In the genomic region with DNA sequence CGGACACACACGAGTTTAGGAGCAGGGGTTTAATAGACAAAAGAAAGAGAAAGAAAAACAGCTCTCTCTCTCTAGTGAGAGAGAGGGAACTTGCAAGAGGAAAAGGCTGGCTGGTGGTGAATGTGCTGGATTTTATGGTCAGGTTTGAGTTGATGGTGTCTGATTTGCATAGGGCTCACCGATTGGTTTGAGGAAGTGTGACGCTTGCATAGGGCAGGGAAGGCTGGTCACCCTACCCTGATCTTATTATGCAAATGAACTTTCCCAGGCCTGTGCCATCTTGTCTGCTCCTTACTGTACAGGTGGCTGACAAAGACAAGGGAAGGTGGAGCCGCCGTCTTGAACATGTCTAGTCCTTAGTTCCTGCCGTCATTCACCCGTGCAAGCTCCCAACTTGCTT, we compare ENCODE assay signal across 11 cellular contexts.
DNase-seq lines count a peak whose midpoint lies in the region; ATAC-seq and TF ChIP-seq lines count a peak whose summit lies in the region.
"Had no signal": no experiment of that assay in that cellular context is flagged by ENCODE, and none has a peak within 500 bp of the region (broad histone marks: within the 10 kb centered on the region; RNA-seq: fewer than 3 reads in every experiment).

No MANE protein-coding gene starts in this region.

- POLR2A ChIA-PET in RWPE1 (lab: Yijun Ruan, JAX; ENCODE audit: low non-redundant PET) = no interaction called here

- H3K9ac ChIP-seq in iPS-15b (ENCODE audit: low read depth, low read length) = peak overlapping the region; percentile 12

- H3K4me1 ChIP-seq in iPS-15b (ENCODE audit: control insufficient read depth, insufficient read depth, low read length) (no peaks in the 10 kb centered on the region), stomach (no peaks in the 10 kb centered on the region)
- H3K4me1 ChIP-seq: esophagus muscularis mucosa, upper lobe of left lung had no signal

- H3K9me3 ChIP-seq in iPS-15b (ENCODE audit: control insufficient read depth, insufficient read depth, low read length) = no peaks in the 10 kb centered on the region
- H3K9me3 ChIP-seq in stomach = no peaks in the 10 kb centered on the region
- H3K9me3 ChIP-seq: esophagus muscularis mucosa, upper lobe of left lung had no signal

- CTCF ChIA-PET in RWPE1 (lab: Yijun Ruan, JAX) = no interaction called here

- TF ChIP-seq EP300 in stomach (IDR thresholded peaks at IDR 0.05) = no peak

- TF ChIP-seq CTCF in RWPE1 (conservative IDR thresholded peaks at IDR 0.05; ENCODE audit: low read depth) (no peak), stomach (IDR thresholded peaks at IDR 0.05) (no peak)

- intact Hi-C loops in stomach (cut with DNase I; ENCODE audit: low total_unique reads) = no loop called here

- TF ChIP-seq POLR2A in stomach (IDR thresholded peaks at IDR 0.05) = no peak

- no peak for ATAC-seq in HG03108 (IDR thresholded peaks at IDR 0.05; ENCODE audit: unreplicated experiment)

- H3K36me3 ChIP-seq in iPS-15b (ENCODE audit: control insufficient read depth, insufficient read depth, low read length) (no peaks in the 10 kb centered on the region), stomach (no peaks in the 10 kb centered on the region)
- H3K36me3 ChIP-seq: esophagus muscularis mucosa, upper lobe of left lung had no signal

- no peaks in the 10 kb centered on the region for H3K27me3 ChIP-seq in iPS-15b (ENCODE audit: control insufficient read depth, insufficient read depth, low read length)
- no peaks in the 10 kb centered on the region for H3K27me3 ChIP-seq in stomach
- H3K27me3 ChIP-seq: esophagus muscularis mucosa, upper lobe of left lung had no signal

- H3K4me3 ChIP-seq in iPS-15b (ENCODE audit: low read depth, low read length) = no peak overlapping the region
- no peak overlapping the region for H3K4me3 ChIP-seq in stomach
- H3K4me3 ChIP-seq: esophagus muscularis mucosa, upper lobe of left lung had no signal

- DNase-seq in NOMO-1 (lab: John Stamatoyannopoulos, UW; ENCODE audit: unreplicated experiment in 2 of 2) = peak; percentile 3 to 4
- no peak for DNase-seq in NOMO-1 treated with DMSO at 0.1 percent for 48 hours (lab: John Stamatoyannopoulos, UW; ENCODE audit: unreplicated experiment)
- peak; percentile 1 for DNase-seq in RWPE1 (ENCODE audit: low spot score)
- no peak for DNase-seq in hypothalamus (lab: John Stamatoyannopoulos, UW)
- DNase-seq in HuH-7.5 (ENCODE audit: low spot score) = no peak
- DNase-seq in stomach = no peak
- DNase-seq: Kasumi-1, upper lobe of left lung had no signal

- H3K27ac ChIP-seq in RWPE1 (no peak overlapping the region), stomach (no peak overlapping the region)
- H3K27ac ChIP-seq: esophagus muscularis mucosa, upper lobe of left lung had no signal

- WGBS in stomach, 5 donors = 68 to 80% (median 71%) methylated on average over 8 of the region's 8 CpGs

Comparison
In these comparisons a context has a peak if more than half of its experiments do, and no peak if none do; other contexts are left out.
1. DNase-seq: peak in NOMO-1 (2 of 2) and RWPE1 (single experiment); none in NOMO-1 treated with DMSO at 0.1 percent for 48 hours (single experiment), hypothalamus (0 of 51), HuH-7.5 (single experiment) and stomach (single experiment).